19 cellular contexts compared by ENCODE assay signal in genomic region chr7:70361821-70362220, GRCh38.
DNase-seq lines count a peak whose midpoint lies in the region; ATAC-seq and TF ChIP-seq lines count a peak whose summit lies in the region.
"Had no signal": no experiment of that assay in that cellular context is flagged by ENCODE, and none has a peak within 500 bp of the region (broad histone marks: within the 10 kb centered on the region; RNA-seq: fewer than 3 reads in every experiment).

No MANE protein-coding gene starts in this region.

- no peaks in the 10 kb centered on the region for H4K20me1 ChIP-seq in DOHH2 (ENCODE audit: control insufficient read depth, insufficient read depth, low read depth, low read length)

- H3K79me2 ChIP-seq in DOHH2 (ENCODE audit: control insufficient read depth, low read length): no peaks in the 10 kb centered on the region

- H3K9me3 Mint-ChIP-seq in T-cell: peaks cover 0 to 10% (median 0%) of the 10 kb centered on the region in 3 donors
- no peaks in the 10 kb centered on the region for H3K9me3 Mint-ChIP-seq in dendritic cell treated with granulocyte-macrophage colony-stimulating factor and Interleukin-4, amounts not matched to agents 40 ng/mL and 50 ng/mL, for 4 days

- TF ChIP-seq CTCF in DOHH2 (IDR thresholded peaks at IDR 0.05; ENCODE audit: low read depth, low read length, poor library complexity, severe bottlenecking): no peak

- peak overlapping the region; percentile 47 for H3K4me3 ChIP-seq in DOHH2 (ENCODE audit: low read length)
- H3K4me3 ChIP-seq: SJSA1 had no signal

- H3K4me1 Mint-ChIP-seq in T-cell: peaks cover 11 to 17% (median 13%) of the 10 kb centered on the region in 3 donors
- H3K4me1 Mint-ChIP-seq in dendritic cell treated with granulocyte-macrophage colony-stimulating factor and Interleukin-4, amounts not matched to agents 40 ng/mL and 50 ng/mL, for 4 days (ENCODE audit: low read depth): peaks cover 23% of the 10 kb centered on the region

- peak overlapping the region in 1 of 3 donors; percentile 36 for H3K4me3 Mint-ChIP-seq in T-cell
- H3K4me3 Mint-ChIP-seq in dendritic cell treated with granulocyte-macrophage colony-stimulating factor and Interleukin-4, amounts not matched to agents 40 ng/mL and 50 ng/mL, for 4 days: no peak overlapping the region
- H3K4me3 Mint-ChIP-seq: B cell had no signal

- H3K4me1 ChIP-seq in DOHH2 (ENCODE audit: control insufficient read depth, low read length): peaks cover 45% of the 10 kb centered on the region
- H3K4me1 ChIP-seq: SJSA1 had no signal

- peak overlapping the region; percentile 58 for H3K4me2 ChIP-seq in DOHH2 (ENCODE audit: low read length)

- H3K9me3 ChIP-seq in DOHH2 (ENCODE audit: control insufficient read depth, insufficient read depth, low read length): no peaks in the 10 kb centered on the region
- H3K9me3 ChIP-seq: SJSA1 had no signal

- H3K36me3 Mint-ChIP-seq in T-cell: no peaks in the 10 kb centered on the region
- no peaks in the 10 kb centered on the region for H3K36me3 Mint-ChIP-seq in dendritic cell treated with granulocyte-macrophage colony-stimulating factor and Interleukin-4, amounts not matched to agents 40 ng/mL and 50 ng/mL, for 4 days (ENCODE audit: low read depth)
- H3K36me3 Mint-ChIP-seq: CD4-positive, alpha-beta memory T cell had no signal

- H3K27me3 ChIP-seq in DOHH2 (ENCODE audit: control insufficient read depth, low read length): no peaks in the 10 kb centered on the region
- H3K27me3 ChIP-seq: SJSA1 had no signal

- intact Hi-C loops in dendritic cell treated with granulocyte-macrophage colony-stimulating factor and Interleukin-4, amounts not matched to agents 40 ng/mL and 50 ng/mL, for 4 days (cut with micrococcal nuclease): loop anchor here (5.0 kb wide), 1 partner anchor 185 kb away; no protein-coding TSS in a partner anchor

- H3K36me3 ChIP-seq in DOHH2 (ENCODE audit: control insufficient read depth, low read length): no peaks in the 10 kb centered on the region
- H3K36me3 ChIP-seq: SJSA1 had no signal

- H3F3A ChIP-seq in DOHH2 (ENCODE audit: control insufficient read depth, insufficient read depth): no peaks in the 10 kb centered on the region

- DNase-seq in activated CD4-positive, CD25-positive, alpha-beta regulatory T cell treated with anti-CD3 and anti-CD28 coated beads, Interleukin-2, amount 50 U/mL, for 72 hours: no peak
- DNase-seq in T-cell (no peak), substantia nigra (lab: John Stamatoyannopoulos, UW) (no peak), ecto neural progenitor cell (ENCODE audit: low spot score) (no peak)
- DNase-seq: 8988T; CD4-positive, alpha-beta memory T cell; NCI-H1092; NCI-H1436 treated with DMSO at 0.1 percent for 48 hours; NCI-H2029; NCI-H345; NCI-H524 treated with DMSO at 0.1 percent for 48 hours had no signal

- H3K27ac ChIP-seq in DOHH2 (ENCODE audit: low read depth, low read length) (peak overlapping the region; percentile 18; the same call in 1 of the 2 replicates), substantia nigra (ENCODE audit: low read depth, low read length, poor library complexity, severe bottlenecking) (no peak overlapping the region)
- H3K27ac ChIP-seq: SJSA1 had no signal

- no peaks in the 10 kb centered on the region for H3K9me2 ChIP-seq in DOHH2 (replicated peaks; ENCODE audit: control insufficient read depth, low read length)

- POLR2A ChIA-PET in T-cell (lab: Charles Lee): no interaction called here

- H3K27me3 Mint-ChIP-seq in T-cell: peaks cover 0 to 4% of the 10 kb centered on the region in 2 donors
- no peaks in the 10 kb centered on the region for H3K27me3 Mint-ChIP-seq in dendritic cell treated with granulocyte-macrophage colony-stimulating factor and Interleukin-4, amounts not matched to agents 40 ng/mL and 50 ng/mL, for 4 days
- H3K27me3 Mint-ChIP-seq: B cell had no signal

- CTCF ChIA-PET in T-cell (lab: Charles Lee): no interaction called here

- ATAC-seq in activated CD4-positive, CD25-positive, alpha-beta regulatory T cell treated with anti-CD3 and anti-CD28 coated beads, Interleukin-2, amount 50 U/mL, for 24 hours: peak; percentile 38 to 41
- ATAC-seq in T-cell (replicated peaks in 1 of 4) (peak in 3 of 4 experiments; percentile 31 to 53 (median 36)), HG03139 (IDR thresholded peaks at IDR 0.05; ENCODE audit: unreplicated experiment) (no peak)
- ATAC-seq: HepG2, Panc1 had no signal

- H3K27ac Mint-ChIP-seq in T-cell: no peak overlapping the region
- peak overlapping the region; percentile 87 for H3K27ac Mint-ChIP-seq in dendritic cell treated with granulocyte-macrophage colony-stimulating factor and Interleukin-4, amounts not matched to agents 40 ng/mL and 50 ng/mL, for 4 days
- H3K27ac Mint-ChIP-seq: B cell had no signal
